Comparison of ENCODE assay signal across 18 cellular contexts in genomic region chr17:20930065-20930760, GRCh38.
DNase-seq lines count a peak whose midpoint lies in the region; ATAC-seq, FAIRE-seq and TF ChIP-seq lines count a peak whose summit lies in the region.
"Had no signal": no experiment of that assay in that cellular context is flagged by ENCODE, and none has a peak within 500 bp of the region (broad histone marks: within the 10 kb centered on the region; RNA-seq: fewer than 3 reads in every experiment).

No MANE protein-coding gene starts in this region.

- H3K27me3 Mint-ChIP-seq in astrocyte (ENCODE audit: low read depth, unreplicated experiment) = no peaks in the 10 kb centered on the region

- H3K4me1 ChIP-seq in SK-N-SH (ENCODE audit: control insufficient read depth in 1 of 2, insufficient read depth in 2 of 2, low read depth in 1 of 2, low read length in 1 of 2) (peaks cover 8 to 30% of the 10 kb centered on the region in 2 experiments), astrocyte (ENCODE audit: insufficient read depth, low read length) (peaks cover 21% of the 10 kb centered on the region), uterus (peaks cover 0 to 6% of the 10 kb centered on the region in 2 donors)

- FAIRE-seq in astrocyte (lab: Jason Lieb, UNC) = no peak

- no peak overlapping the region for H3K4me3 Mint-ChIP-seq in astrocyte (ENCODE audit: unreplicated experiment)
- H3K4me3 Mint-ChIP-seq: CD4-positive, CD25-positive, alpha-beta regulatory T cell had no signal

- no peaks in the 10 kb centered on the region for H3K9me3 ChIP-seq in SK-N-SH
- H3K9me3 ChIP-seq in astrocyte (ENCODE audit: insufficient read depth, low read depth, low read length) = no peaks in the 10 kb centered on the region
- no peaks in the 10 kb centered on the region for H3K9me3 ChIP-seq in uterus

- TF ChIP-seq CTCF in SK-N-SH (IDR thresholded peaks at IDR 0.05) = no peak
- no peak for TF ChIP-seq CTCF in astrocyte (IDR thresholded peaks at IDR 0.05; ENCODE audit: insufficient read depth, low read depth, low read length)
- TF ChIP-seq CTCF in uterus (IDR thresholded peaks at IDR 0.05) = no peak

- no peak for DNase-seq in SK-N-SH
- DNase-seq in astrocyte (ENCODE audit: low read depth) = peak; percentile 42
- DNase-seq in fibroblast of peridontal ligament (ENCODE audit: extremely low read depth) = peak; percentile 75
- no peak for DNase-seq in uterus
- DNase-seq in activated T-cell treated with anti-CD3 and anti-CD28 coated beads, Interleukin-2, amount 50 U/mL, for 1 hour = no peak
- DNase-seq: Calu3; CD4-positive, CD25-positive, alpha-beta regulatory T cell; GDM1; GOT3; NCI-H1436; NCI-H226; NCI-H69; PC-9 had no signal

- H3F3A ChIP-seq in SK-N-SH (replicated peaks; ENCODE audit: insufficient read depth) = peaks cover 17% of the 10 kb centered on the region

- TF ChIP-seq EP300 in SK-N-SH (IDR thresholded peaks at IDR 0.05; ENCODE audit: borderline replicate concordance in 1 of 2, low read depth in 1 of 2, low read length in 1 of 2) = no peak

- no peaks in the 10 kb centered on the region for H3K9me3 Mint-ChIP-seq in astrocyte (ENCODE audit: unreplicated experiment)

- H3K4me2 ChIP-seq in SK-N-SH = no peak overlapping the region
- H3K4me2 ChIP-seq in astrocyte (ENCODE audit: low read length) = no peak overlapping the region
- H3K4me2 ChIP-seq: PC-9 had no signal

- peaks cover 32% of the 10 kb centered on the region for H3K4me1 Mint-ChIP-seq in astrocyte (ENCODE audit: low read depth, unreplicated experiment)

- peaks cover 18% of the 10 kb centered on the region for H3K79me2 ChIP-seq in SK-N-SH (ENCODE audit: insufficient read depth)
- H3K79me2 ChIP-seq in astrocyte (ENCODE audit: insufficient read depth, low read length) = no peaks in the 10 kb centered on the region

- TF ChIP-seq POLR2A in uterus (IDR thresholded peaks at IDR 0.05) = no peak

- TF ChIP-seq RAD21 in SK-N-SH (IDR thresholded peaks at IDR 0.05; ENCODE audit: low read length) = no peak

- H3K9ac ChIP-seq in SK-N-SH (no peak overlapping the region), astrocyte (ENCODE audit: low read length) (no peak overlapping the region)

- H3K9me2 ChIP-seq in SK-N-SH = no peaks in the 10 kb centered on the region

- 62% methylated on average over 5 of the region's 5 CpGs for WGBS in SK-N-SH (ENCODE audit: low lambda C conversion rate)

- H4K20me1 ChIP-seq in SK-N-SH (ENCODE audit: insufficient read depth) = no peaks in the 10 kb centered on the region; the same call in 1 of the 2 replicates
- H4K20me1 ChIP-seq in astrocyte (ENCODE audit: insufficient read depth, low read length) = no peaks in the 10 kb centered on the region

- intact Hi-C loops in uterus (cut with DNase I; ENCODE audit: low total_unique reads) = no loop called here

- H3K27ac ChIP-seq in SK-N-SH (ENCODE audit: low read depth in 2 of 2, low read length in 1 of 2) = peak overlapping the region in 1 of 2 experiments; percentile 43; a peak in 2 of 4 replicates
- H3K27ac ChIP-seq in astrocyte (ENCODE audit: low read depth, low read length) = no peak overlapping the region
- H3K27ac ChIP-seq in uterus = peak overlapping the region; percentile 89 to 92
- H3K27ac ChIP-seq: 22Rv1, PC-9, SK-N-MC had no signal

- CTCF ChIA-PET in SK-N-SH (lab: Yijun Ruan, JAX) = no interaction called here

- H3K36me3 ChIP-seq in SK-N-SH (replicated peaks in 1 of 2; ENCODE audit: control insufficient read depth in 1 of 2, insufficient read depth in 2 of 2, low read length in 1 of 2) = peaks cover 29 to 33% of the 10 kb centered on the region in 2 experiments
- H3K36me3 ChIP-seq in astrocyte (ENCODE audit: insufficient read depth, low read length) = no peaks in the 10 kb centered on the region
- no peaks in the 10 kb centered on the region for H3K36me3 ChIP-seq in uterus

- no peaks in the 10 kb centered on the region for H3K36me3 Mint-ChIP-seq in astrocyte (ENCODE audit: low read depth, unreplicated experiment)
- H3K36me3 Mint-ChIP-seq: CD4-positive, CD25-positive, alpha-beta regulatory T cell had no signal

- H2AFZ ChIP-seq in SK-N-SH (ENCODE audit: low read depth) (no peak overlapping the region), astrocyte (ENCODE audit: low read depth, low read length) (no peak overlapping the region)
- H2AFZ ChIP-seq: PC-9 had no signal

- no peak overlapping the region for H3K4me3 ChIP-seq in SK-N-SH (ENCODE audit: low read depth in 2 of 2, low read length in 1 of 2)
- H3K4me3 ChIP-seq in astrocyte (ENCODE audit: insufficient read depth, low read depth, low read length) = no peak overlapping the region
- no peak overlapping the region for H3K4me3 ChIP-seq in uterus
- H3K4me3 ChIP-seq: PC-9, SK-N-MC had no signal

- peak; percentile 45; the same call in 2 of the 3 replicates for ATAC-seq in SK-N-SH treated with all-trans-retinoic acid at 6 μM for 48 hours
- ATAC-seq in HG03045 (IDR thresholded peaks at IDR 0.05; ENCODE audit: unreplicated experiment) = no peak
- ATAC-seq in GM18868 (IDR thresholded peaks at IDR 0.05; ENCODE audit: unreplicated experiment) = no peak

- peak overlapping the region; percentile 36 for H3K27ac Mint-ChIP-seq in astrocyte (ENCODE audit: unreplicated experiment)
- H3K27ac Mint-ChIP-seq: CD4-positive, CD25-positive, alpha-beta regulatory T cell had no signal

- H3K27me3 ChIP-seq in SK-N-SH (ENCODE audit: insufficient read depth) (no peaks in the 10 kb centered on the region), astrocyte (ENCODE audit: insufficient read depth, low read length) (no peaks in the 10 kb centered on the region), uterus (no peaks in the 10 kb centered on the region)

- POLR2A ChIA-PET in SK-N-SH (lab: Yijun Ruan, JAX) = no interaction called here

TF ChIP-seq in SK-N-SH treated with all-trans-retinoic acid at 6 μM for 48 hours, 23 proteins besides CTCF, POLR2A, EP300 and RAD21 (continues in another document):
- TF ChIP-seq ZC3H10 (CRISPR knock-in tag; IDR thresholded peaks at IDR 0.05) (no peak), POU6F1 (CRISPR knock-in tag; IDR thresholded peaks at IDR 0.05; ENCODE audit: borderline replicate concordance, low read depth) (no peak), PPARA (CRISPR knock-in tag; IDR thresholded peaks at IDR 0.05; ENCODE audit: borderline replicate concordance) (no peak), ARNTL (CRISPR knock-in tag; IDR thresholded peaks at IDR 0.05; ENCODE audit: borderline replicate concordance, low read depth) (no peak), TOX (CRISPR knock-in tag; IDR thresholded peaks at IDR 0.05; ENCODE audit: borderline replicate concordance) (no peak), ISL1 (CRISPR knock-in tag; IDR thresholded peaks at IDR 0.05) (no peak), ZNF8 (CRISPR knock-in tag; IDR thresholded peaks at IDR 0.05) (no peak), SNAI2 (CRISPR knock-in tag; IDR thresholded peaks at IDR 0.05) (no peak), BACH2 (CRISPR knock-in tag; IDR thresholded peaks at IDR 0.05; ENCODE audit: borderline replicate concordance) (no peak), OSR1 (CRISPR knock-in tag; IDR thresholded peaks at IDR 0.05) (no peak)

TF ChIP-seq in SK-N-SH, 30 proteins besides CTCF, POLR2A, EP300 and RAD21:
- TF ChIP-seq FOXM1 (IDR thresholded peaks at IDR 0.05; ENCODE audit: low read depth) (no peak), PBX3 (IDR thresholded peaks at IDR 0.05) (no peak), MEF2A (IDR thresholded peaks at IDR 0.05; ENCODE audit: borderline replicate concordance, low read depth) (no peak), TCF12 (IDR thresholded peaks at IDR 0.05) (no peak), TEAD4 (IDR thresholded peaks at IDR 0.05; ENCODE audit: borderline replicate concordance, insufficient read depth) (no peak), EZH2phosphoT487 (IDR thresholded peaks at IDR 0.05; ENCODE audit: borderline replicate concordance, low read depth) (no peak), FOSL2 (IDR thresholded peaks at IDR 0.05; ENCODE audit: borderline replicate concordance, low read depth) (no peak), CHD2 (IDR thresholded peaks at IDR 0.05; ENCODE audit: low read length, partially characterized antibody) (no peak), MXI1 (IDR thresholded peaks at IDR 0.05; ENCODE audit: low read depth, low read length) (no peak), RFX5 (IDR thresholded peaks at IDR 0.05; ENCODE audit: low read length) (no peak), JUND (IDR thresholded peaks at IDR 0.05) (no peak), RCOR1 (IDR thresholded peaks at IDR 0.05; ENCODE audit: low read length) (no peak), IRF3 (IDR thresholded peaks at IDR 0.05; ENCODE audit: low read depth, low read length) (no peak), ELF1 (IDR thresholded peaks at IDR 0.05) (no peak), MAX (IDR thresholded peaks at IDR 0.05; ENCODE audit: low read depth) (no peak), POLR2AphosphoS5 (IDR thresholded peaks at IDR 0.05; ENCODE audit: low read depth, low read length) (no peak)
TF ChIP-seq in SK-N-SH: peak in this region for 0.

Comparison
In these comparisons a context has a peak if more than half of its experiments do, and no peak if none do; other contexts are left out.
1. DNase-seq: peak in astrocyte (single experiment) and fibroblast of peridontal ligament (single experiment); none in SK-N-SH (single experiment), uterus (0 of 2) and activated T-cell treated with anti-CD3 and anti-CD28 coated beads, Interleukin-2, amount 50 U/mL, for 1 hour (single experiment).